Comparison of ENCODE assay signal across 20 cellular contexts in genomic region chr22:40478456-40479125, GRCh38.
"Had no signal": no experiment of that assay in that cellular context is flagged by ENCODE, and none has a peak within 500 bp of the region (broad histone marks: within the 10 kb centered on the region; RNA-seq: fewer than 3 reads in every experiment).

No MANE protein-coding gene starts in this region.

- H3K36me3 ChIP-seq: lower lobe of right lung, prostate gland had no signal

- H3K36me3 Mint-ChIP-seq: natural killer cell had no signal

- H3K9me3 ChIP-seq: lower lobe of right lung, mucosa of descending colon, prostate gland had no signal

- ATAC-seq: activated CD4-positive, CD25-positive, alpha-beta regulatory T cell treated with anti-CD3 and anti-CD28 coated beads, Interleukin-2, amount 50 U/mL, for 24 hours; lower lobe of right lung; natural killer cell; sciatic nerve; T-helper 17 cell had no signal

- H3K27ac ChIP-seq: lower lobe of right lung, prostate gland had no signal

- H3K4me3 Mint-ChIP-seq: activated naive CD8-positive, alpha-beta T cell; brain; natural killer cell; T-helper 17 cell had no signal

- H3K4me3 ChIP-seq: lower lobe of right lung, mucosa of descending colon, prostate gland had no signal

- H3K4me1 ChIP-seq: prostate gland had no signal

- H3K27me3 Mint-ChIP-seq: activated naive CD8-positive, alpha-beta T cell; brain; T-helper 17 cell had no signal

- DNase-seq: activated effector memory CD4-positive, alpha-beta T cell treated with Interleukin-2 at 50 U/mL for 16 hours; activated T-cell treated with anti-CD3 and anti-CD28 coated beads, Interleukin-2, amount 50 U/mL, for 1 hour; amygdala; effector memory CD4-positive, alpha-beta T cell; erythroblast; hippocampal formation; kidney glomerular epithelial cell; lower lobe of right lung; mucosa of descending colon; natural killer cell; occipital lobe; stimulated activated CD4-positive, alpha-beta T cell treated with anti-CD3 and anti-CD28 coated beads, Interleukin-12 subunit alpha, Interleukin-12 subunit beta, amount 100 ng/mL, for 4 hours; stimulated activated CD4-positive, alpha-beta T cell treated with anti-CD3 and anti-CD28 coated beads, Interleukin-2, amount 100 ng/mL, for 48 hours; stimulated activated naive CD4-positive, alpha-beta T cell treated with Interleukin-2 at 50 U/mL for 16 hours; T-helper 17 cell had no signal

- H3K27ac Mint-ChIP-seq: activated naive CD8-positive, alpha-beta T cell had no signal

- H3K9me3 Mint-ChIP-seq: natural killer cell had no signal
